Comparison of ENCODE assay signal across 29 cellular contexts in the genomic region with DNA sequence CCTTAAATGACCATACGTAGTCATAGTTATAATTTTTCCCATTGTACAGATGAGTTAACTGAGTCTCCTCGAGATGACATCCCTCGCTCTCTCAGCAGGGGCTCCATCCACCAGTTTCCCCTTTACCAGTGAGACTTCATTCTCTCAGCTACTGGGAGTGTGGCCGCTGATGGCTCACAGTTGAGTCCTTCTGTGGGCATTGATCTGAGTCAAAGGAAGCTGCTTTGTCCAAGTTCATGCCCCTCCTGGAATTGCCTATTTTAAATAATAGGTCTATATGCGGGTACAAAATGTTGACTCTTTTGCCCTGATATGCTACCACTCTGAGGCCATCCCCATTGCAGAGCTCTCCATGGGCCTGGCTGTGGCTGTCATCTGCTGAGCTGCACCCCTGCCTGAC. TPM values are rescaled to one million over a fixed set of nuclear protein-coding genes. Genes with fewer than 3 reads are reported as not detected.
"Had no signal": no experiment of that assay in that cellular context is flagged by ENCODE, and none has a peak within 500 bp of the region (broad histone marks: within the 10 kb centered on the region; RNA-seq: fewer than 3 reads in every experiment).

No MANE protein-coding gene starts in this region.

- H3K4me1 ChIP-seq: colonic mucosa, esophagus squamous epithelium, gastrocnemius medialis, heart right ventricle, left lung, lower lobe of right lung had no signal

- H3K4me3 ChIP-seq: colonic mucosa, esophagus squamous epithelium, gastrocnemius medialis, heart right ventricle, left lung, lower lobe of right lung had no signal

- H3K9me3 Mint-ChIP-seq: dendritic cell treated with granulocyte-macrophage colony-stimulating factor and Interleukin-4, amounts not matched to agents 40 ng/mL and 50 ng/mL, for 4 days; effector memory CD8-positive, alpha-beta T cell; natural killer cell had no signal

- H3K27ac Mint-ChIP-seq: dendritic cell treated with granulocyte-macrophage colony-stimulating factor and Interleukin-4, amounts not matched to agents 40 ng/mL and 50 ng/mL, for 4 days; effector memory CD8-positive, alpha-beta T cell; immature natural killer cell; naive thymus-derived CD4-positive, alpha-beta T cell; natural killer cell had no signal

- H3K4me1 Mint-ChIP-seq: immature natural killer cell; naive thymus-derived CD4-positive, alpha-beta T cell; natural killer cell had no signal

- H3K36me3 Mint-ChIP-seq: immature natural killer cell; naive thymus-derived CD4-positive, alpha-beta T cell; natural killer cell had no signal

- DNase-seq: colonic mucosa; cortex of kidney; effector CD8-positive, alpha-beta T cell; effector memory CD8-positive, alpha-beta T cell; esophagus squamous epithelium; foreskin fibroblast; foreskin melanocyte; gastrocnemius medialis; glutamatergic neuron; head of caudate nucleus; heart right ventricle; hippocampal formation; immature natural killer cell; left cardiac atrium; left lung; left ventricle myocardium superior; lower lobe of right lung; mesenchymal stem cell; midbrain; naive thymus-derived CD4-positive, alpha-beta T cell; natural killer cell had no signal

- H3K9me3 ChIP-seq: colonic mucosa, esophagus squamous epithelium, gastrocnemius medialis, left lung, lower lobe of right lung had no signal

- H3K27me3 ChIP-seq: colonic mucosa, gastrocnemius medialis, left lung had no signal

- H3K27ac ChIP-seq: colonic mucosa, esophagus squamous epithelium, gastrocnemius medialis, heart right ventricle, left lung, lower lobe of right lung had no signal

- H3K4me3 Mint-ChIP-seq: dendritic cell treated with granulocyte-macrophage colony-stimulating factor and Interleukin-4, amounts not matched to agents 40 ng/mL and 50 ng/mL, for 4 days; effector memory CD8-positive, alpha-beta T cell; immature natural killer cell; naive thymus-derived CD4-positive, alpha-beta T cell; natural killer cell had no signal

- H3K36me3 ChIP-seq: colonic mucosa, esophagus squamous epithelium, gastrocnemius medialis, heart right ventricle, left lung, lower lobe of right lung had no signal

RNA-seq across cellular contexts. Expression of gene CST1, which starts 14.8 kb away (rescaled TPM):
- total RNA-seq: colonic mucosa; dermis microvascular lymphatic vessel endothelial cell; epithelial cell of proximal tubule; esophagus squamous epithelium; gastrocnemius medialis; heart right ventricle; kidney epithelial cell; left cardiac atrium; left lung; left ventricle myocardium superior; lower lobe of right lung; lung microvascular endothelial cell; mononuclear cell; naive thymus-derived CD4-positive, alpha-beta T cell; natural killer cell had no signal
- polyA plus RNA-seq: esophagus; heart right ventricle; immature natural killer cell; keratinocyte; naive thymus-derived CD4-positive, alpha-beta T cell had no signal
